15 cellular contexts compared by ENCODE assay signal in the genomic region with DNA sequence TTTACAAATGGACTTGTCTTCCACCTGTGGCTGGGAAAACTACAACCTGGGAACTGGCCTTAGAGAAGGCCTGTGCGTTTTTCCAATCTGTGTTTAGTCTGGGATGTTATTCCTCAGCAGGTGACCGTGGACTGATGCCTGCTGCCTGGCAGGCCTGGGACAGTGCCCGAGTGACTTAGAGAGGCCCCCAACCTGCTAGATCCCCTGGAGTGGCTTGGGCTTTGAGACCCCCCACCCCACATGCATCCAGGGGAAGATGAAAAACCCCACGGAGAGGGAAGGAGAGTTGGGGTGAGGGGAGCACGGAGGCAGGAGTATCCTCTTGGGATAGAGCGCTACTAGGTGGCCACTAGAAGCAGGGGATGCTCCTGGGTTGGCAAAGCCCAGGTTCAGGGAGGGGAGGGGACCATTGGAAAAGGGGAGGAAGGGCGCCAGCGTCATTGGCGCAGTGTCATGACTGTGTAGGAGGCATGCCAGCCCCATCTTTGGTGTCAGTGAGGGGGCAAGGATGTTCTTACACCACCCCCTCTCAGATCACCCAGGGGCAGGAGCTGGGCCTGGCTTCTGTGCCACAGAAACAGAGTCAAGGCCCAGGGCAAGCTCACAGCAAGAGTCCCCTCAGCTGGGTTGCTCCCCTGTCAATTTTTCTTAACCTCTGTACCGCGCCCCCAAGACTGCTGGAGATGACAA.
"Had no signal": no experiment of that assay in that cellular context is flagged by ENCODE, and none has a peak within 500 bp of the region (broad histone marks: within the 10 kb centered on the region; RNA-seq: fewer than 3 reads in every experiment).

No MANE protein-coding gene starts in this region.

- DNase-seq: activated CD4-positive, alpha-beta T cell treated with anti-CD3 and anti-CD28 coated beads for 36 hours; activated naive CD4-positive, alpha-beta T cell; activated T-cell treated with anti-CD3 and anti-CD28 coated beads, Interleukin-2, amount 50 U/mL, for 72 hours; cerebellar nuclear complex; dermis blood vessel endothelial cell; kidney; stimulated activated naive CD8-positive, alpha-beta T cell treated with anti-CD3 and anti-CD28 coated beads, Interleukin-15, amount 100 ng/mL, for 72 hours; T-helper 1 cell; testis had no signal

- H3K4me3 Mint-ChIP-seq: activated CD4-positive, alpha-beta memory T cell treated with anti-CD3 and anti-CD28 coated beads for 36 hours; activated CD4-positive, alpha-beta T cell treated with anti-CD3 and anti-CD28 coated beads for 36 hours; activated T-cell treated with anti-CD3 and anti-CD28 coated beads, Interleukin-2, amount 50 U/mL, for 72 hours; memory B cell; nephron; stimulated activated naive CD8-positive, alpha-beta T cell treated with anti-CD3 and anti-CD28 coated beads, Interleukin-15, amount 100 ng/mL, for 72 hours had no signal

- H3K4me1 ChIP-seq: left lung, right lobe of liver had no signal

- H3K27me3 ChIP-seq: left lung, right lobe of liver, testis had no signal

- H3K4me1 Mint-ChIP-seq: activated CD4-positive, alpha-beta T cell treated with anti-CD3 and anti-CD28 coated beads for 36 hours; memory B cell; stimulated activated naive CD8-positive, alpha-beta T cell treated with anti-CD3 and anti-CD28 coated beads, Interleukin-15, amount 100 ng/mL, for 72 hours had no signal

- H3K4me3 ChIP-seq: left lung, right lobe of liver, testis had no signal

- H3K27ac ChIP-seq: left lung, right lobe of liver, testis had no signal

- H3K27ac Mint-ChIP-seq: activated CD4-positive, alpha-beta memory T cell treated with anti-CD3 and anti-CD28 coated beads for 36 hours; activated CD4-positive, alpha-beta T cell treated with anti-CD3 and anti-CD28 coated beads for 36 hours; activated T-cell treated with anti-CD3 and anti-CD28 coated beads, Interleukin-2, amount 50 U/mL, for 72 hours; memory B cell; nephron had no signal

- H3K9me3 Mint-ChIP-seq: activated CD4-positive, alpha-beta memory T cell treated with anti-CD3 and anti-CD28 coated beads for 36 hours had no signal

- H3K9me3 ChIP-seq: left lung, right lobe of liver, testis had no signal

- H3K36me3 Mint-ChIP-seq: activated CD4-positive, alpha-beta memory T cell treated with anti-CD3 and anti-CD28 coated beads for 36 hours had no signal

- H3K36me3 ChIP-seq: right lobe of liver had no signal

- ATAC-seq: activated CD4-positive, alpha-beta T cell treated with anti-CD3 and anti-CD28 coated beads for 36 hours; activated T-cell treated with anti-CD3 and anti-CD28 coated beads, Interleukin-2, amount 50 U/mL, for 72 hours; SK-N-SH treated with all-trans-retinoic acid at 6 μM for 48 hours; stimulated activated naive CD8-positive, alpha-beta T cell treated with anti-CD3 and anti-CD28 coated beads, Interleukin-15, amount 100 ng/mL, for 72 hours had no signal
